8 cellular contexts compared by ENCODE assay signal in the genomic region with DNA sequence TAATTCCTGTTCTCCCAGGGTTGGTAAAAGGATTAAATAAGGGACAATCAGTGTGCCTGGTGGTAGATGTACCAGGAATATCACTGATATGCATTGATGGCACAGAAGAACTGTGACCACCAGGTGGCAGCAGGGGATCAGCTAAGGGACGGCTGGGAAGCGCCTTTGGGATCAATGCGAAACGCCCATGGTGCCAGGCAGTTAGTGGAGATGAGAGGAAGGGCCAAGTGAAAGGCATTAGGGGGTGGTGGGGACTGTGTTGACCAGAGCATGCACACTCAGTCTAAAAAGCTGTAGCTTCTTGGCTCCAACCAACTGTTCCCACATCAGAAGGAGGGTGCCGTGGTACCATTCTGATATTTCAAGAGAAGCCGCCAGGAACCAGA. TPM values are rescaled to one million over a fixed set of nuclear protein-coding genes. Genes with fewer than 3 reads are reported as not detected.
A peak's percentile ranks its signal among the peaks of the same experiment; 100 is the strongest.
DNase-seq lines count a peak whose midpoint lies in the region; ATAC-seq and TF ChIP-seq lines count a peak whose summit lies in the region.

No MANE protein-coding gene starts in this region.

- TF ChIP-seq CTCF in glutamatergic neuron (IDR thresholded peaks at IDR 0.05; ENCODE audit: partially characterized antibody, unreplicated experiment): peak; percentile 87
- peak; percentile 82 for TF ChIP-seq CTCF in osteocyte (IDR thresholded peaks at IDR 0.05)

- peak; percentile 50 for ATAC-seq in HG03175 (IDR thresholded peaks at IDR 0.05; ENCODE audit: unreplicated experiment)
- peak; percentile 55 to 78 for ATAC-seq in activated naive CD4-positive, alpha-beta T cell treated with anti-CD3 and anti-CD28 coated beads, Interleukin-2, amount 50 U/mL, for 72 hours
- no peak for ATAC-seq in GM21737 (IDR thresholded peaks at IDR 0.05; ENCODE audit: unreplicated experiment)

- no peak overlapping the region for H3K27ac Mint-ChIP-seq in activated CD4-positive, alpha-beta T cell treated with anti-CD3 and anti-CD28 coated beads, Interleukin-2, amount 10 ng/mL, durations not matched to agents 7 days and 5 days
- H3K27ac Mint-ChIP-seq in activated naive CD4-positive, alpha-beta T cell treated with anti-CD3 and anti-CD28 coated beads, Interleukin-2, amount 50 U/mL, for 72 hours: no peak overlapping the region
- H3K27ac Mint-ChIP-seq in glutamatergic neuron (ENCODE audit: unreplicated experiment) (no peak overlapping the region), osteocyte (ENCODE audit: unreplicated experiment) (no peak overlapping the region)

- DNase-seq in activated CD4-positive, alpha-beta T cell treated with anti-CD3 and anti-CD28 coated beads, Interleukin-2, amount 10 ng/mL, durations not matched to agents 7 days and 5 days: peak; percentile 56
- DNase-seq in activated CD4-positive, alpha-beta T cell treated with anti-CD3 and anti-CD28 coated beads for 48 hours: no peak
- DNase-seq in NCI-H82 treated with DMSO at 0.1 percent for 48 hours (lab: John Stamatoyannopoulos, UW; ENCODE audit: unreplicated experiment) (peak; percentile 34), glutamatergic neuron (peak; percentile 96), osteocyte (ENCODE audit: extremely low spot score, unreplicated experiment) (no peak)
- no peak for DNase-seq in activated naive CD4-positive, alpha-beta T cell treated with anti-CD3 and anti-CD28 coated beads, Interleukin-2, amount 50 U/mL, for 72 hours (ENCODE audit: low spot score in 2 of 2)

- CTCF ChIA-PET in activated CD4-positive, alpha-beta T cell treated with anti-CD3 and anti-CD28 coated beads, Interleukin-2, amount 10 ng/mL, durations not matched to agents 7 days and 5 days (lab: Charles Lee): interaction anchor here (0.5 to 1.9 kb wide), 20 partner anchors 8 to 588 kb away, joined by 3 to 7 read pairs (median 4); no protein-coding TSS in a partner anchor

- no peaks in the 10 kb centered on the region for H3K27me3 Mint-ChIP-seq in activated CD4-positive, alpha-beta T cell treated with anti-CD3 and anti-CD28 coated beads, Interleukin-2, amount 10 ng/mL, durations not matched to agents 7 days and 5 days
- H3K27me3 Mint-ChIP-seq in glutamatergic neuron (ENCODE audit: unreplicated experiment): no peaks in the 10 kb centered on the region
- H3K27me3 Mint-ChIP-seq in osteocyte (ENCODE audit: unreplicated experiment): no peaks in the 10 kb centered on the region

- no peaks in the 10 kb centered on the region for H3K36me3 Mint-ChIP-seq in activated CD4-positive, alpha-beta T cell treated with anti-CD3 and anti-CD28 coated beads, Interleukin-2, amount 10 ng/mL, durations not matched to agents 7 days and 5 days (ENCODE audit: low read depth)
- H3K36me3 Mint-ChIP-seq in activated naive CD4-positive, alpha-beta T cell treated with anti-CD3 and anti-CD28 coated beads, Interleukin-2, amount 50 U/mL, for 72 hours: no peaks in the 10 kb centered on the region
- H3K36me3 Mint-ChIP-seq in glutamatergic neuron (ENCODE audit: unreplicated experiment) (no peaks in the 10 kb centered on the region), osteocyte (ENCODE audit: unreplicated experiment) (no peaks in the 10 kb centered on the region)

- POLR2A ChIA-PET in activated CD4-positive, alpha-beta T cell treated with anti-CD3 and anti-CD28 coated beads, Interleukin-2, amount 10 ng/mL, durations not matched to agents 7 days and 5 days (lab: Charles Lee): no interaction called here

- H3K4me1 Mint-ChIP-seq in activated CD4-positive, alpha-beta T cell treated with anti-CD3 and anti-CD28 coated beads, Interleukin-2, amount 10 ng/mL, durations not matched to agents 7 days and 5 days: peaks cover 7% of the 10 kb centered on the region
- H3K4me1 Mint-ChIP-seq in glutamatergic neuron (ENCODE audit: low read depth, unreplicated experiment) (peaks cover 6% of the 10 kb centered on the region), osteocyte (ENCODE audit: unreplicated experiment) (peaks cover 34% of the 10 kb centered on the region)

- H3K4me3 Mint-ChIP-seq in activated CD4-positive, alpha-beta T cell treated with anti-CD3 and anti-CD28 coated beads, Interleukin-2, amount 10 ng/mL, durations not matched to agents 7 days and 5 days: no peak overlapping the region
- H3K4me3 Mint-ChIP-seq in glutamatergic neuron (ENCODE audit: unreplicated experiment) (no peak overlapping the region), osteocyte (ENCODE audit: unreplicated experiment) (no peak overlapping the region)

- no peaks in the 10 kb centered on the region for H3K9me3 Mint-ChIP-seq in activated CD4-positive, alpha-beta T cell treated with anti-CD3 and anti-CD28 coated beads, Interleukin-2, amount 10 ng/mL, durations not matched to agents 7 days and 5 days
- H3K9me3 Mint-ChIP-seq in activated naive CD4-positive, alpha-beta T cell treated with anti-CD3 and anti-CD28 coated beads, Interleukin-2, amount 50 U/mL, for 72 hours: no peaks in the 10 kb centered on the region
- H3K9me3 Mint-ChIP-seq in glutamatergic neuron (ENCODE audit: unreplicated experiment) (no peaks in the 10 kb centered on the region), osteocyte (ENCODE audit: unreplicated experiment) (no peaks in the 10 kb centered on the region)

RNA-seq across cellular contexts. Expression of a gene that starts 55.6 kb away (rescaled TPM):
- total RNA-seq in activated CD4-positive, alpha-beta T cell treated with anti-CD3 and anti-CD28 coated beads, Interleukin-2, amount 10 ng/mL, durations not matched to agents 7 days and 5 days: under 1 TPM; 0.37 to 0.52 TPM
- 1 to 10 TPM in 1 of 2 donors, under 1 TPM in 1; 0.41 to 1.8 TPM for total RNA-seq in activated naive CD4-positive, alpha-beta T cell treated with anti-CD3 and anti-CD28 coated beads, Interleukin-2, amount 50 U/mL, for 72 hours
- total RNA-seq in glutamatergic neuron (ENCODE audit: unreplicated experiment) (1.0 TPM), osteocyte (8.9 and 10.5 TPM in 2 replicates)

Comparison
In these comparisons a context has a peak if more than half of its experiments do, and no peak if none do; other contexts are left out.
1. DNase-seq: peak in activated CD4-positive, alpha-beta T cell treated with anti-CD3 and anti-CD28 coated beads, Interleukin-2, amount 10 ng/mL, durations not matched to agents 7 days and 5 days (single experiment), NCI-H82 treated with DMSO at 0.1 percent for 48 hours (single experiment) and glutamatergic neuron (single experiment); none in activated CD4-positive, alpha-beta T cell treated with anti-CD3 and anti-CD28 coated beads for 48 hours (single experiment), activated naive CD4-positive, alpha-beta T cell treated with anti-CD3 and anti-CD28 coated beads, Interleukin-2, amount 50 U/mL, for 72 hours (0 of 2) and osteocyte (single experiment).